ENCODE assay signal across 1 cellular context in the genomic region with DNA sequence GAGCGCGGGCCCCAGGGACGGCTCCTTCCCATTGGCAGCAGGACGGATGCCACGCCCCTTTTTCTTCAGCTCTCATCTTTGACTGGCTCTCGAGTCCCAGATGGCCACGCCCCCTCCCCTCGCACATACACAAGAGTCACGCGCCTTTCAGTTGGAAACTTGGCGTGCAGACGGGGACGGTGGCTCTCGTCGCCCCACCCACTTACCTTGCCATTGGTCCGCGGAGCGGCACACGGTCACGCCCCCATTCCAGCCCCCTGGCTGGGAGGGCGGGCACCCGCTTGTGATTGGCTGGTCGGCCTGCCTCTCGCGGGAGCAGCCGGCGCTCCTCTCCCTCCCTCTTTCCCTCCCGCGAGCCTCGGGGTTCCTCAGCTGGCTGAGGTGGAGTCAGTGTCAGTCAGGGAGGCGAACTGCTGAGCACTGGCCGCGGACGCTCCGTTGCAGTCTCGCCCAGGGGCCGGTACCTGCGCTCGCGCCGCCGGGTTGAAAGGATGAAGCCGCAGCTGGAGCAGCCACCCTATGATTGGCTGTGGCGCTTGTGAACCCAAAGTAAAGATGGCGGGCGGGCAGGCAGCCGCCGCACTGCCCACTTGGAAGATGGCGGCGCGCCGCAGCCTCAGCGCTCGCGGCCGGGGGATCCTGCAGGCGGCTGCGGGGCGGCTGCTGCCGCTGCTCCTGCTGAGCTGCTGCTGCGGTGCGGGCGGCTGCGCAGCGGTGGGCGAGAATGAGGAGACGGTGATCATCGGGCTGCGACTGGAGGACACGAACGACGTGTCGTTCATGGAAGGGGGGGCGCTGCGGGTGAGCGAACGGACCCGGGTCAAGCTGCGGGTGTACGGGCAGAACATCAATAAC.
A peak's percentile ranks its signal among the peaks of the same experiment; 100 is the strongest.
TF ChIP-seq lines count a peak whose summit lies in the region.

A gene (plus strand): TSS at position 333 of the 855 bp plus-strand sequence. CDS start 187 bp downstream, at position 520.

TF ChIP-seq in H1, 55 proteins besides CTCF, POLR2A, EP300 and RAD21:
- TF ChIP-seq NANOG (IDR thresholded peaks at IDR 0.05; ENCODE audit: insufficient read depth, low read depth, low read length, poor library complexity, severe bottlenecking) (peak; percentile 23), BACH1 (IDR thresholded peaks at IDR 0.05; ENCODE audit: low read length) (no peak), KDM4A (IDR thresholded peaks at IDR 0.05; ENCODE audit: low read depth, low read length, severe bottlenecking) (peak; percentile 96), CREB1 (IDR thresholded peaks at IDR 0.05) (peak; percentile 71), SUZ12 (IDR thresholded peaks at IDR 0.05; ENCODE audit: low read length) (no peak), RFX5 (IDR thresholded peaks at IDR 0.05; ENCODE audit: borderline replicate concordance, low read depth, low read length) (no peak), POLR2AphosphoS5 (IDR thresholded peaks at IDR 0.05; ENCODE audit: low read depth, low read length) (no peak; the same call in 1 of the 2 replicates), PHF8 (conservative IDR thresholded peaks at IDR 0.05; ENCODE audit: low read depth, low read length) (peak; percentile 77), SP1 (IDR thresholded peaks at IDR 0.05; ENCODE audit: low read depth, low read length) (peak; percentile 94), CHD1 (IDR thresholded peaks at IDR 0.05; ENCODE audit: low read depth, low read length) (no peak), TCF12 (IDR thresholded peaks at IDR 0.05; ENCODE audit: low read depth, low read length) (no peak), TBP (IDR thresholded peaks at IDR 0.05; ENCODE audit: low read depth, low read length) (peak; percentile 66; the same call in 1 of the 2 replicates), GABPA (IDR thresholded peaks at IDR 0.05; ENCODE audit: borderline replicate concordance, insufficient read depth, low read length) (no peak), SIX5 (IDR thresholded peaks at IDR 0.05; ENCODE audit: low read depth, low read length) (0 out of 2 replicates have a peak, but pooled peaks have one; percentile 11), SIN3A (conservative IDR thresholded peaks at IDR 0.05 in 1 of 2, IDR thresholded peaks at IDR 0.05 in 1 of 2; ENCODE audit: low read depth in 1 of 2, low read length in 2 of 2) (peak in 1 of 2 experiments; percentile 81; a peak in 1 of 4 replicates), BRCA1 (IDR thresholded peaks at IDR 0.05; ENCODE audit: low read depth, low read length) (peak; percentile 70), EGR1 (IDR thresholded peaks at IDR 0.05; ENCODE audit: borderline replicate concordance, low read depth, low read length) (no peak), YY1 (IDR thresholded peaks at IDR 0.05; ENCODE audit: low read depth, low read length) (peak; percentile 99), SAP30 (IDR thresholded peaks at IDR 0.05; ENCODE audit: insufficient read depth, insufficient replicate concordance, low read length) (no peak), FOSL1 (IDR thresholded peaks at IDR 0.05; ENCODE audit: insufficient read depth, low read depth, low read length) (no peak), JUND (IDR thresholded peaks at IDR 0.05; ENCODE audit: low read length) (no peak), ASH2L (IDR thresholded peaks at IDR 0.05; ENCODE audit: low read length) (peak; percentile 90), KDM5A (IDR thresholded peaks at IDR 0.05; ENCODE audit: low read length) (peak; percentile 47; the same call in 1 of the 2 replicates), RBBP5 (IDR thresholded peaks at IDR 0.05; ENCODE audit: borderline replicate concordance, low read depth, low read length) (no peak), HDAC2 (IDR thresholded peaks at IDR 0.05; ENCODE audit: borderline replicate concordance in 1 of 2, low read depth in 2 of 2, low read length in 2 of 2) (no peak), POU5F1 (IDR thresholded peaks at IDR 0.05; ENCODE audit: low read depth, low read length) (no peak), SRF (IDR thresholded peaks at IDR 0.05; ENCODE audit: low read depth, low read length) (no peak), RXRA (IDR thresholded peaks at IDR 0.05; ENCODE audit: insufficient read depth, low read depth, low read length) (no peak), TAF7 (optimal IDR thresholded peaks at IDR 0.05; ENCODE audit: borderline replicate concordance, low read depth, low read length) (peak; percentile 80), CBX8 (IDR thresholded peaks at IDR 0.05; ENCODE audit: borderline replicate concordance, low read depth, low read length) (no peak), CTBP2 (IDR thresholded peaks at IDR 0.05; ENCODE audit: borderline replicate concordance, insufficient read depth, insufficient read length, low read length) (no peak), TEAD4 (IDR thresholded peaks at IDR 0.05; ENCODE audit: low read depth, low read length) (peak; percentile 79), HDAC6 (IDR thresholded peaks at IDR 0.05; ENCODE audit: low read depth, low read length) (no peak), CEBPB (IDR thresholded peaks at IDR 0.05; ENCODE audit: low read depth, low read length) (no peak), SP4 (IDR thresholded peaks at IDR 0.05; ENCODE audit: low read length) (peak; percentile 59), EZH2 (IDR thresholded peaks at IDR 0.05; ENCODE audit: low read depth, low read length, severe bottlenecking) (no peak), RNF2 (IDR thresholded peaks at IDR 0.05; ENCODE audit: borderline replicate concordance, low read depth, low read length, missing control alignments, poor library complexity, severe bottlenecking) (no peak), ZNF274 (IDR thresholded peaks at IDR 0.05; ENCODE audit: borderline replicate concordance, extremely low read depth, low read length) (no peak), SP2 (IDR thresholded peaks at IDR 0.05; ENCODE audit: low read length) (peak; percentile 46; the same call in 1 of the 2 replicates), TAF1 (IDR thresholded peaks at IDR 0.05; ENCODE audit: low read depth, low read length) (peak; percentile 92), GTF2F1 (IDR thresholded peaks at IDR 0.05; ENCODE audit: borderline replicate concordance, low read depth, low read length) (no peak), NRF1 (IDR thresholded peaks at IDR 0.05; ENCODE audit: low read depth, low read length) (no peak), CBX5 (IDR thresholded peaks at IDR 0.05; ENCODE audit: low read depth, low read length) (no peak), CHD2 (IDR thresholded peaks at IDR 0.05; ENCODE audit: low read length) (peak; percentile 92), JUN (IDR thresholded peaks at IDR 0.05; ENCODE audit: low read depth, low read length) (no peak), MAFK (IDR thresholded peaks at IDR 0.05; ENCODE audit: low read depth, low read length) (no peak), KDM1A (IDR thresholded peaks at IDR 0.05; ENCODE audit: borderline replicate concordance, low read length) (no peak), SIRT6 (IDR thresholded peaks at IDR 0.05; ENCODE audit: low read length) (no peak), BCL11A (IDR thresholded peaks at IDR 0.05; ENCODE audit: low read depth in 2 of 2, low read length in 2 of 2) (no peak)
- TF ChIP-seq, protein P1, sequence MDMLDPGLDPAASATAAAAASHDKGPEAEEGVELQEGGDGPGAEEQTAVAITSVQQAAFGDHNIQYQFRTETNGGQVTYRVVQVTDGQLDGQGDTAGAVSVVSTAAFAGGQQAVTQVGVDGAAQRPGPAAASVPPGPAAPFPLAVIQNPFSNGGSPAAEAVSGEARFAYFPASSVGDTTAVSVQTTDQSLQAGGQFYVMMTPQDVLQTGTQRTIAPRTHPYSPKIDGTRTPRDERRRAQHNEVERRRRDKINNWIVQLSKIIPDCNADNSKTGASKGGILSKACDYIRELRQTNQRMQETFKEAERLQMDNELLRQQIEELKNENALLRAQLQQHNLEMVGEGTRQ (IDR thresholded peaks at IDR 0.05; ENCODE audit: low read length): peak; percentile 65
- TF ChIP-seq, protein P2, sequence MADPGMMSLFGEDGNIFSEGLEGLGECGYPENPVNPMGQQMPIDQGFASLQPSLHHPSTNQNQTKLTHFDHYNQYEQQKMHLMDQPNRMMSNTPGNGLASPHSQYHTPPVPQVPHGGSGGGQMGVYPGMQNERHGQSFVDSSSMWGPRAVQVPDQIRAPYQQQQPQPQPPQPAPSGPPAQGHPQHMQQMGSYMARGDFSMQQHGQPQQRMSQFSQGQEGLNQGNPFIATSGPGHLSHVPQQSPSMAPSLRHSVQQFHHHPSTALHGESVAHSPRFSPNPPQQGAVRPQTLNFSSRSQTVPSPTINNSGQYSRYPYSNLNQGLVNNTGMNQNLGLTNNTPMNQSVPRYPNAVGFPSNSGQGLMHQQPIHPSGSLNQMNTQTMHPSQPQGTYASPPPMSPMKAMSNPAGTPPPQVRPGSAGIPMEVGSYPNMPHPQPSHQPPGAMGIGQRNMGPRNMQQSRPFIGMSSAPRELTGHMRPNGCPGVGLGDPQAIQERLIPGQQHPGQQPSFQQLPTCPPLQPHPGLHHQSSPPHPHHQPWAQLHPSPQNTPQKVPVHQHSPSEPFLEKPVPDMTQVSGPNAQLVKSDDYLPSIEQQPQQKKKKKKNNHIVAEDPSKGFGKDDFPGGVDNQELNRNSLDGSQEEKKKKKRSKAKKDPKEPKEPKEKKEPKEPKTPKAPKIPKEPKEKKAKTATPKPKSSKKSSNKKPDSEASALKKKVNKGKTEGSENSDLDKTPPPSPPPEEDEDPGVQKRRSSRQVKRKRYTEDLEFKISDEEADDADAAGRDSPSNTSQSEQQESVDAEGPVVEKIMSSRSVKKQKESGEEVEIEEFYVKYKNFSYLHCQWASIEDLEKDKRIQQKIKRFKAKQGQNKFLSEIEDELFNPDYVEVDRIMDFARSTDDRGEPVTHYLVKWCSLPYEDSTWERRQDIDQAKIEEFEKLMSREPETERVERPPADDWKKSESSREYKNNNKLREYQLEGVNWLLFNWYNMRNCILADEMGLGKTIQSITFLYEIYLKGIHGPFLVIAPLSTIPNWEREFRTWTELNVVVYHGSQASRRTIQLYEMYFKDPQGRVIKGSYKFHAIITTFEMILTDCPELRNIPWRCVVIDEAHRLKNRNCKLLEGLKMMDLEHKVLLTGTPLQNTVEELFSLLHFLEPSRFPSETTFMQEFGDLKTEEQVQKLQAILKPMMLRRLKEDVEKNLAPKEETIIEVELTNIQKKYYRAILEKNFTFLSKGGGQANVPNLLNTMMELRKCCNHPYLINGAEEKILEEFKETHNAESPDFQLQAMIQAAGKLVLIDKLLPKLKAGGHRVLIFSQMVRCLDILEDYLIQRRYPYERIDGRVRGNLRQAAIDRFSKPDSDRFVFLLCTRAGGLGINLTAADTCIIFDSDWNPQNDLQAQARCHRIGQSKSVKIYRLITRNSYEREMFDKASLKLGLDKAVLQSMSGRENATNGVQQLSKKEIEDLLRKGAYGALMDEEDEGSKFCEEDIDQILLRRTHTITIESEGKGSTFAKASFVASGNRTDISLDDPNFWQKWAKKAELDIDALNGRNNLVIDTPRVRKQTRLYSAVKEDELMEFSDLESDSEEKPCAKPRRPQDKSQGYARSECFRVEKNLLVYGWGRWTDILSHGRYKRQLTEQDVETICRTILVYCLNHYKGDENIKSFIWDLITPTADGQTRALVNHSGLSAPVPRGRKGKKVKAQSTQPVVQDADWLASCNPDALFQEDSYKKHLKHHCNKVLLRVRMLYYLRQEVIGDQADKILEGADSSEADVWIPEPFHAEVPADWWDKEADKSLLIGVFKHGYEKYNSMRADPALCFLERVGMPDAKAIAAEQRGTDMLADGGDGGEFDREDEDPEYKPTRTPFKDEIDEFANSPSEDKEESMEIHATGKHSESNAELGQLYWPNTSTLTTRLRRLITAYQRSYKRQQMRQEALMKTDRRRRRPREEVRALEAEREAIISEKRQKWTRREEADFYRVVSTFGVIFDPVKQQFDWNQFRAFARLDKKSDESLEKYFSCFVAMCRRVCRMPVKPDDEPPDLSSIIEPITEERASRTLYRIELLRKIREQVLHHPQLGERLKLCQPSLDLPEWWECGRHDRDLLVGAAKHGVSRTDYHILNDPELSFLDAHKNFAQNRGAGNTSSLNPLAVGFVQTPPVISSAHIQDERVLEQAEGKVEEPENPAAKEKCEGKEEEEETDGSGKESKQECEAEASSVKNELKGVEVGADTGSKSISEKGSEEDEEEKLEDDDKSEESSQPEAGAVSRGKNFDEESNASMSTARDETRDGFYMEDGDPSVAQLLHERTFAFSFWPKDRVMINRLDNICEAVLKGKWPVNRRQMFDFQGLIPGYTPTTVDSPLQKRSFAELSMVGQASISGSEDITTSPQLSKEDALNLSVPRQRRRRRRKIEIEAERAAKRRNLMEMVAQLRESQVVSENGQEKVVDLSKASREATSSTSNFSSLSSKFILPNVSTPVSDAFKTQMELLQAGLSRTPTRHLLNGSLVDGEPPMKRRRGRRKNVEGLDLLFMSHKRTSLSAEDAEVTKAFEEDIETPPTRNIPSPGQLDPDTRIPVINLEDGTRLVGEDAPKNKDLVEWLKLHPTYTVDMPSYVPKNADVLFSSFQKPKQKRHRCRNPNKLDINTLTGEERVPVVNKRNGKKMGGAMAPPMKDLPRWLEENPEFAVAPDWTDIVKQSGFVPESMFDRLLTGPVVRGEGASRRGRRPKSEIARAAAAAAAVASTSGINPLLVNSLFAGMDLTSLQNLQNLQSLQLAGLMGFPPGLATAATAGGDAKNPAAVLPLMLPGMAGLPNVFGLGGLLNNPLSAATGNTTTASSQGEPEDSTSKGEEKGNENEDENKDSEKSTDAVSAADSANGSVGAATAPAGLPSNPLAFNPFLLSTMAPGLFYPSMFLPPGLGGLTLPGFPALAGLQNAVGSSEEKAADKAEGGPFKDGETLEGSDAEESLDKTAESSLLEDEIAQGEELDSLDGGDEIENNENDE (IDR thresholded peaks at IDR 0.05; ENCODE audit: insufficient replicate concordance, low read length): no peak
- TF ChIP-seq, protein P3, sequence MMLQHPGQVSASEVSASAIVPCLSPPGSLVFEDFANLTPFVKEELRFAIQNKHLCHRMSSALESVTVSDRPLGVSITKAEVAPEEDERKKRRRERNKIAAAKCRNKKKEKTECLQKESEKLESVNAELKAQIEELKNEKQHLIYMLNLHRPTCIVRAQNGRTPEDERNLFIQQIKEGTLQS (IDR thresholded peaks at IDR 0.05; ENCODE audit: insufficient read depth, low read depth, low read length): no peak
- TF ChIP-seq, protein P4, sequence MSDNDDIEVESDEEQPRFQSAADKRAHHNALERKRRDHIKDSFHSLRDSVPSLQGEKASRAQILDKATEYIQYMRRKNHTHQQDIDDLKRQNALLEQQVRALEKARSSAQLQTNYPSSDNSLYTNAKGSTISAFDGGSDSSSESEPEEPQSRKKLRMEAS (IDR thresholded peaks at IDR 0.05): peak; percentile 94
- TF ChIP-seq, protein P5, sequence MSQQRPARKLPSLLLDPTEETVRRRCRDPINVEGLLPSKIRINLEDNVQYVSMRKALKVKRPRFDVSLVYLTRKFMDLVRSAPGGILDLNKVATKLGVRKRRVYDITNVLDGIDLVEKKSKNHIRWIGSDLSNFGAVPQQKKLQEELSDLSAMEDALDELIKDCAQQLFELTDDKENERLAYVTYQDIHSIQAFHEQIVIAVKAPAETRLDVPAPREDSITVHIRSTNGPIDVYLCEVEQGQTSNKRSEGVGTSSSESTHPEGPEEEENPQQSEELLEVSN (IDR thresholded peaks at IDR 0.05): no peak; the same call in 1 of the 2 replicates
- TF ChIP-seq, protein P6, sequence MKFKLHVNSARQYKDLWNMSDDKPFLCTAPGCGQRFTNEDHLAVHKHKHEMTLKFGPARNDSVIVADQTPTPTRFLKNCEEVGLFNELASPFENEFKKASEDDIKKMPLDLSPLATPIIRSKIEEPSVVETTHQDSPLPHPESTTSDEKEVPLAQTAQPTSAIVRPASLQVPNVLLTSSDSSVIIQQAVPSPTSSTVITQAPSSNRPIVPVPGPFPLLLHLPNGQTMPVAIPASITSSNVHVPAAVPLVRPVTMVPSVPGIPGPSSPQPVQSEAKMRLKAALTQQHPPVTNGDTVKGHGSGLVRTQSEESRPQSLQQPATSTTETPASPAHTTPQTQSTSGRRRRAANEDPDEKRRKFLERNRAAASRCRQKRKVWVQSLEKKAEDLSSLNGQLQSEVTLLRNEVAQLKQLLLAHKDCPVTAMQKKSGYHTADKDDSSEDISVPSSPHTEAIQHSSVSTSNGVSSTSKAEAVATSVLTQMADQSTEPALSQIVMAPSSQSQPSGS (IDR thresholded peaks at IDR 0.05; ENCODE audit: low read length): no peak
